In genomic region chr3:100912976-100913375, GRCh38 we compare ENCODE assay signal across 28 cellular contexts.
"Had no signal": no experiment of that assay in that cellular context is flagged by ENCODE, and none has a peak within 500 bp of the region (broad histone marks: within the 10 kb centered on the region; RNA-seq: fewer than 3 reads in every experiment).

No MANE protein-coding gene starts in this region.

- DNase-seq: activated CD4-positive, alpha-beta T cell treated with anti-CD3 and anti-CD28 coated beads, Interleukin-2, amount 50 U/mL, for 1 hour; activated CD8-positive, alpha-beta T cell treated with anti-CD3 and anti-CD28 coated beads for 36 hours; activated gamma-delta T cell treated with Interleukin-2 at 50 U/mL for 16 hours; activated naive CD4-positive, alpha-beta T cell treated with anti-CD3 and anti-CD28 coated beads, Interleukin-2, amount 50 U/mL, for 16 hours; activated naive CD8-positive, alpha-beta T cell treated with anti-CD3 and anti-CD28 coated beads, Interleukin-2, amount 50 U/mL, for 24 hours; activated T-cell treated with anti-CD3 and anti-CD28 coated beads, Interleukin-2, amount 50 U/mL, for 4 hours; amygdala; endodermal cell; foreskin melanocyte; kidney glomerular epithelial cell; left lung; lower lobe of right lung; mesendoderm; natural killer cell; posterior cingulate gyrus; right lobe of liver; small intestine; stimulated activated CD4-positive, alpha-beta T cell treated with anti-CD3 and anti-CD28 coated beads, Interleukin-4, amount 100 ng/mL, for 24 hours; stimulated activated naive B cell treated with anti-CD40 and anti-IgM and Interleukin-4, amounts not matched to agents 10 μg/mL and 1 μg/mL and 100 μg/mL, for 72 hours; stomach; T-helper 2 cell had no signal

- H3K4me3 ChIP-seq: esophagus muscularis mucosa, left lung, lower lobe of right lung, right lobe of liver, stomach, suprapubic skin, tibial nerve had no signal

- H3K4me1 ChIP-seq: left lung, lower lobe of right lung, right lobe of liver had no signal

- ATAC-seq: activated CD8-positive, alpha-beta T cell treated with anti-CD3 and anti-CD28 coated beads for 36 hours; activated naive CD8-positive, alpha-beta T cell treated with anti-CD3 and anti-CD28 coated beads, Interleukin-2, amount 50 U/mL, for 24 hours; activated T-cell treated with anti-CD3 and anti-CD28 coated beads, Interleukin-2, amount 50 U/mL, for 4 hours; activated T-helper 17 cell treated with anti-CD3 and anti-CD28 coated beads, Interleukin-2, amount 50 U/mL, for 72 hours; left lung; lower lobe of right lung; natural killer cell; right lobe of liver; stimulated activated naive B cell treated with anti-CD40 and anti-IgM and Interleukin-4, amounts not matched to agents 10 μg/mL and 1 μg/mL and 100 μg/mL, for 72 hours had no signal

- H3K4me3 Mint-ChIP-seq: activated CD8-positive, alpha-beta T cell treated with anti-CD3 and anti-CD28 coated beads for 36 hours; activated naive CD8-positive, alpha-beta T cell treated with anti-CD3 and anti-CD28 coated beads, Interleukin-2, amount 50 U/mL, for 24 hours; activated T-cell treated with anti-CD3 and anti-CD28 coated beads, Interleukin-2, amount 50 U/mL, for 4 hours; activated T-helper 17 cell treated with anti-CD3 and anti-CD28 coated beads, Interleukin-2, amount 50 U/mL, for 72 hours; central memory CD8-positive, alpha-beta T cell; dendritic cell treated with granulocyte-macrophage colony-stimulating factor and Interleukin-4, amounts not matched to agents 40 ng/mL and 50 ng/mL, for 4 days; endodermal cell; natural killer cell; stimulated activated naive B cell treated with anti-CD40 and anti-IgM and Interleukin-4, amounts not matched to agents 10 μg/mL and 1 μg/mL and 100 μg/mL, for 72 hours; WTC11 had no signal

- H3K27ac Mint-ChIP-seq: activated CD8-positive, alpha-beta T cell treated with anti-CD3 and anti-CD28 coated beads for 36 hours; activated naive CD8-positive, alpha-beta T cell treated with anti-CD3 and anti-CD28 coated beads, Interleukin-2, amount 50 U/mL, for 24 hours; activated T-helper 17 cell treated with anti-CD3 and anti-CD28 coated beads, Interleukin-2, amount 50 U/mL, for 72 hours; dendritic cell treated with granulocyte-macrophage colony-stimulating factor and Interleukin-4, amounts not matched to agents 40 ng/mL and 50 ng/mL, for 4 days; endodermal cell; natural killer cell; stimulated activated naive B cell treated with anti-CD40 and anti-IgM and Interleukin-4, amounts not matched to agents 10 μg/mL and 1 μg/mL and 100 μg/mL, for 72 hours; WTC11 had no signal

- H3K27ac ChIP-seq: esophagus muscularis mucosa, left lung, lower lobe of right lung, right lobe of liver had no signal

- H3K36me3 Mint-ChIP-seq: natural killer cell; stimulated activated naive B cell treated with anti-CD40 and anti-IgM and Interleukin-4, amounts not matched to agents 10 μg/mL and 1 μg/mL and 100 μg/mL, for 72 hours had no signal

- H3K4me1 Mint-ChIP-seq: activated naive CD8-positive, alpha-beta T cell treated with anti-CD3 and anti-CD28 coated beads, Interleukin-2, amount 50 U/mL, for 24 hours; activated T-helper 17 cell treated with anti-CD3 and anti-CD28 coated beads, Interleukin-2, amount 50 U/mL, for 72 hours; central memory CD8-positive, alpha-beta T cell; endodermal cell; natural killer cell; stimulated activated naive B cell treated with anti-CD40 and anti-IgM and Interleukin-4, amounts not matched to agents 10 μg/mL and 1 μg/mL and 100 μg/mL, for 72 hours had no signal

- H3K9me3 Mint-ChIP-seq: activated naive CD8-positive, alpha-beta T cell treated with anti-CD3 and anti-CD28 coated beads, Interleukin-2, amount 50 U/mL, for 24 hours; activated T-cell treated with anti-CD3 and anti-CD28 coated beads, Interleukin-2, amount 50 U/mL, for 4 hours; activated T-helper 17 cell treated with anti-CD3 and anti-CD28 coated beads, Interleukin-2, amount 50 U/mL, for 72 hours; dendritic cell treated with granulocyte-macrophage colony-stimulating factor and Interleukin-4, amounts not matched to agents 40 ng/mL and 50 ng/mL, for 4 days had no signal

- H3K9me3 ChIP-seq: esophagus muscularis mucosa, left lung, lower lobe of right lung, right lobe of liver, stomach, suprapubic skin, tibial nerve had no signal

- H3K36me3 ChIP-seq: esophagus muscularis mucosa, left lung, lower lobe of right lung, right lobe of liver, stomach, suprapubic skin, tibial nerve had no signal

- H3K27me3 ChIP-seq: esophagus muscularis mucosa, left lung, right lobe of liver, stomach, suprapubic skin, tibial nerve had no signal
